ENCODE assay signal across 24 cellular contexts in genomic region chr6:151414641-151415260, GRCh38.
"Had no signal": no experiment of that assay in that cellular context is flagged by ENCODE, and none has a peak within 500 bp of the region (broad histone marks: within the 10 kb centered on the region; RNA-seq: fewer than 3 reads in every experiment).

No MANE protein-coding gene starts in this region.

- H3K36me3 ChIP-seq: breast epithelium had no signal

- H3K27me3 ChIP-seq: breast epithelium, stomach, thyroid gland, upper lobe of right lung had no signal

- DNase-seq: activated CD4-positive, alpha-beta T cell treated with anti-CD3 and anti-CD28 coated beads for 4 hours; activated CD4-positive, alpha-beta T cell treated with anti-CD3 and anti-CD28 coated beads, Interleukin-2, amount 50 U/mL, for 48 hours; activated CD8-positive, alpha-beta memory T cell treated with anti-CD3 and anti-CD28 coated beads for 24 hours; activated gamma-delta T cell treated with Interleukin-2 at 50 U/mL for 16 hours; activated naive CD4-positive, alpha-beta T cell treated with anti-CD3 and anti-CD28 coated beads, Interleukin-2, amount 50 U/mL, for 16 hours; activated T-cell treated with anti-CD3 and anti-CD28 coated beads, Interleukin-2, amount 50 U/mL, for 1 hour; central memory CD4-positive, alpha-beta T cell; foreskin fibroblast; head of caudate nucleus; hippocampal formation; kidney; naive B cell; stimulated activated CD4-positive, alpha-beta T cell treated with anti-CD3 and anti-CD28 coated beads, Interleukin-12 subunit alpha, Interleukin-12 subunit beta, amount 100 ng/mL, for 4 hours; stimulated activated CD4-positive, alpha-beta T cell treated with anti-CD3 and anti-CD28 coated beads, Interleukin-4, amount 100 ng/mL, for 1 hour; stomach; T-helper 9 cell; thyroid gland; upper lobe of right lung had no signal

- H3K9me3 ChIP-seq: breast epithelium, stomach, thyroid gland, upper lobe of right lung had no signal

- ATAC-seq: esophagus mucosa, sciatic nerve, upper lobe of right lung had no signal

- H3K27ac Mint-ChIP-seq: mesothelial cell of epicardium had no signal

- H3K4me1 Mint-ChIP-seq: mesothelial cell of epicardium had no signal

- H3K27me3 Mint-ChIP-seq: naive B cell had no signal

- H3K4me3 Mint-ChIP-seq: mesothelial cell of epicardium, naive B cell had no signal

- H3K4me3 ChIP-seq: breast epithelium, skin epidermis, stomach, thyroid gland, upper lobe of right lung had no signal

- H3K4me1 ChIP-seq: breast epithelium, stomach, thyroid gland, upper lobe of right lung had no signal

- H3K27ac ChIP-seq: breast epithelium, stomach, thyroid gland, upper lobe of right lung, VCaP had no signal
